Comparison of ENCODE assay signal across 8 cellular contexts in the genomic region with DNA sequence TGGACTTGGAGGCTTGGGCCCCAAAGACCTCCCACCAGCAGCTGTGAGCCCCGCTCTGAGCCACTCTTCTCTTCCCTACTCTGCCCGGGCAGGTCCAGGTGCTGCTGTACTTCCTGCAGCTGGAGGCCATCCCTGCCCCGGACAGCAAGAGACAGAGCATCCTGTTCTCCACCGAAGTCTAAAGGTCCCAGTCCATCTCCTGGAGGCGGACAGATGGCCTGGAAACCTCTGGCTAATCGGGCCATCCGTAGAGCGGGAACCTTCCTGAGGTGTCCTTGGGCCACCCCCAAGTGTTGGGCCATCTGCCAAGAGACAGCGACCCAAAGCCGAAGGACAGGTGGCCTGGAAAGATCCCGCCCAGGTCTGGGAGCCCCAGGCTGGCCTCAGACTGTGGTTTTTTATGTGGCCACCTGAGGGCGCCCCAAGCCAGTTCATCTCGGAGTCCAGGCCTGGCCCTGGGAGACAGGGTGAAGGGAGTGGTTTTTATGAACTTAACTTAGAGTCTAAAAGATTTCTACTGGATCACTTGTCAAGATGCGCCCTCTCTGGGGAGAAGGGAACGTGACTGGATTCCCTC.
DNase-seq lines count a peak whose midpoint lies in the region; ATAC-seq and TF ChIP-seq lines count a peak whose summit lies in the region.

No MANE protein-coding gene starts in this region.

- TF ChIP-seq CTCF in mesothelial cell of epicardium (IDR thresholded peaks at IDR 0.05; ENCODE audit: unreplicated experiment): peak; percentile 82

- no peaks in the 10 kb centered on the region for H3K9me3 Mint-ChIP-seq in mesothelial cell of epicardium

- no peak overlapping the region for H3K4me3 Mint-ChIP-seq in mesothelial cell of epicardium

- peaks cover 12% of the 10 kb centered on the region for H3K36me3 Mint-ChIP-seq in mesothelial cell of epicardium

- ATAC-seq in HG03139 (IDR thresholded peaks at IDR 0.05; ENCODE audit: unreplicated experiment): no peak

- H3K27me3 Mint-ChIP-seq in mesothelial cell of epicardium (ENCODE audit: low read depth): no peaks in the 10 kb centered on the region

- peak; percentile 3 for DNase-seq in NCI-H2029 treated with DMSO at 0.1 percent for 48 hours (lab: John Stamatoyannopoulos, UW)
- no peak for DNase-seq in NCI-H2029 (lab: John Stamatoyannopoulos, UW)
- peak; percentile 3 for DNase-seq in NCI-H2196 treated with DMSO at 0.1 percent for 48 hours (lab: John Stamatoyannopoulos, UW; ENCODE audit: unreplicated experiment)
- peak; percentile 35 to 39 for DNase-seq in activated CD4-positive, alpha-beta T cell treated with anti-CD3 and anti-CD28 coated beads, Interleukin-2, amount 50 U/mL, for 4 hours
- peak; percentile 80 for DNase-seq in ecto neural progenitor cell (ENCODE audit: low spot score)
- peak; percentile 48 to 87 for DNase-seq in mesothelial cell of epicardium (ENCODE audit: low spot score in 2 of 2, unreplicated experiment in 2 of 2)
- DNase-seq in stimulated activated naive CD4-positive, alpha-beta T cell treated with Interleukin-2 at 50 U/mL for 16 hours (lab: John Stamatoyannopoulos, UW): peak; percentile 21

- peaks cover 1% of the 10 kb centered on the region for H3K4me1 Mint-ChIP-seq in mesothelial cell of epicardium

- H3K27ac Mint-ChIP-seq in mesothelial cell of epicardium: peak overlapping the region; percentile 60
